1 cellular context compared by ENCODE assay signal in the genomic region with DNA sequence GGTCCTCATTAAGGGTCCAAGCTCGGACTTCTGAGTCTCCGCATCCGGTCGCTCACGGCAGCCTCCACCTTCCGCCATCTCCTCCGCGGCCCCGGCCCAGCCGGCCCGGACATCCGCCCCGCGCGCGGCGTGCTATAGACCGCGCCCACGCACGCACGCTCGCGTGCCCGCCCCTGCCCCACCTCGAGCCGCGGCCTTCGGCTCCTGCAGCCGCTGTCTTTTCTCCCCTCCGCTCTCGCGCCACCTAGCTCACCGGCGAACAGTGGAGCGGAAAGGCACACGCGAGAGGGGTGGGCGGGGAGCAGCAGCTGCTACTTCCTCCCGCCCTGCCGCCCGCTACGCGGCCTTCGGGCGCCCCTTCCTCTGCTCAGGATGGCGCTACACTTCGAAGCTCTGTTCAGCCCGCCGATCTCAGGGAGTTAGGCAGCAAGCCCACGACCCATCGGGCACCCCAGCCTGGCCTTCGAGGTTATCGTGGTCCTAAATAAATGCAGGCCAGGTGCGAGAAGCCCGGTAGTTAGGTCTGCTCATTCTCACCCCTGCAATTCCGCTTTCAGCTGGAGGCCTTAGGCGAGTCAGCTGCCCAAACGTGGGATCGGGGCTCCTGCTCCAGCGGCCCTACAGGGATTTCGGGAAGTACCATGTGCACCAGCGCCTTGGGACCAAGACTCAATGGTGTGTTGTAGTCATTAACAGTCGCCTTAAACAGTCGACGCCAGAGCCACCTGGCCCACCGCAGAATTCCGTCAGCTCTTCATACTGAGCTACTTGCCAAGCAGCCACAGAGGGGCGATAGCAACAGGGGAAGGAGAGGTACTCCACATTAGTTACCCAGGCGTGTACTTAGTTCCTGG.
TF ChIP-seq lines count a peak whose summit lies in the region.

A gene with protein sequence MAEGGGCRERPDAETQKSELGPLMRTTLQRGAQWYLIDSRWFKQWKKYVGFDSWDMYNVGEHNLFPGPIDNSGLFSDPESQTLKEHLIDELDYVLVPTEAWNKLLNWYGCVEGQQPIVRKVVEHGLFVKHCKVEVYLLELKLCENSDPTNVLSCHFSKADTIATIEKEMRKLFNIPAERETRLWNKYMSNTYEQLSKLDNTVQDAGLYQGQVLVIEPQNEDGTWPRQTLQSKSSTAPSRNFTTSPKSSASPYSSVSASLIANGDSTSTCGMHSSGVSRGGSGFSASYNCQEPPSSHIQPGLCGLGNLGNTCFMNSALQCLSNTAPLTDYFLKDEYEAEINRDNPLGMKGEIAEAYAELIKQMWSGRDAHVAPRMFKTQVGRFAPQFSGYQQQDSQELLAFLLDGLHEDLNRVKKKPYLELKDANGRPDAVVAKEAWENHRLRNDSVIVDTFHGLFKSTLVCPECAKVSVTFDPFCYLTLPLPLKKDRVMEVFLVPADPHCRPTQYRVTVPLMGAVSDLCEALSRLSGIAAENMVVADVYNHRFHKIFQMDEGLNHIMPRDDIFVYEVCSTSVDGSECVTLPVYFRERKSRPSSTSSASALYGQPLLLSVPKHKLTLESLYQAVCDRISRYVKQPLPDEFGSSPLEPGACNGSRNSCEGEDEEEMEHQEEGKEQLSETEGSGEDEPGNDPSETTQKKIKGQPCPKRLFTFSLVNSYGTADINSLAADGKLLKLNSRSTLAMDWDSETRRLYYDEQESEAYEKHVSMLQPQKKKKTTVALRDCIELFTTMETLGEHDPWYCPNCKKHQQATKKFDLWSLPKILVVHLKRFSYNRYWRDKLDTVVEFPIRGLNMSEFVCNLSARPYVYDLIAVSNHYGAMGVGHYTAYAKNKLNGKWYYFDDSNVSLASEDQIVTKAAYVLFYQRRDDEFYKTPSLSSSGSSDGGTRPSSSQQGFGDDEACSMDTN (minus strand): TSS at position 107 of the 854 bp plus-strand sequence. CDS start 29 bp downstream, at position 78.

TF ChIP-seq in K562, 482 proteins besides CTCF, POLR2A, EP300 and RAD21 (continued from another document and continues in another):
- TF ChIP-seq, protein P1, sequence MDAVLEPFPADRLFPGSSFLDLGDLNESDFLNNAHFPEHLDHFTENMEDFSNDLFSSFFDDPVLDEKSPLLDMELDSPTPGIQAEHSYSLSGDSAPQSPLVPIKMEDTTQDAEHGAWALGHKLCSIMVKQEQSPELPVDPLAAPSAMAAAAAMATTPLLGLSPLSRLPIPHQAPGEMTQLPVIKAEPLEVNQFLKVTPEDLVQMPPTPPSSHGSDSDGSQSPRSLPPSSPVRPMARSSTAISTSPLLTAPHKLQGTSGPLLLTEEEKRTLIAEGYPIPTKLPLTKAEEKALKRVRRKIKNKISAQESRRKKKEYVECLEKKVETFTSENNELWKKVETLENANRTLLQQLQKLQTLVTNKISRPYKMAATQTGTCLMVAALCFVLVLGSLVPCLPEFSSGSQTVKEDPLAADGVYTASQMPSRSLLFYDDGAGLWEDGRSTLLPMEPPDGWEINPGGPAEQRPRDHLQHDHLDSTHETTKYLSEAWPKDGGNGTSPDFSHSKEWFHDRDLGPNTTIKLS (IDR thresholded peaks at IDR 0.05; ENCODE audit: borderline replicate concordance, low read depth), result peak; percentile 73; the same call in 1 of the 2 replicates
- TF ChIP-seq, protein P2, sequence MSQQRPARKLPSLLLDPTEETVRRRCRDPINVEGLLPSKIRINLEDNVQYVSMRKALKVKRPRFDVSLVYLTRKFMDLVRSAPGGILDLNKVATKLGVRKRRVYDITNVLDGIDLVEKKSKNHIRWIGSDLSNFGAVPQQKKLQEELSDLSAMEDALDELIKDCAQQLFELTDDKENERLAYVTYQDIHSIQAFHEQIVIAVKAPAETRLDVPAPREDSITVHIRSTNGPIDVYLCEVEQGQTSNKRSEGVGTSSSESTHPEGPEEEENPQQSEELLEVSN (IDR thresholded peaks at IDR 0.05; ENCODE audit: borderline replicate concordance in 1 of 2, extremely low read depth in 1 of 2, insufficient read depth in 1 of 2, insufficient read length in 1 of 2, low read depth in 1 of 2, low read length in 1 of 2, poor library complexity in 1 of 2, severe bottlenecking in 1 of 2), result peak; percentile 97
- TF ChIP-seq ARNT (IDR thresholded peaks at IDR 0.05) (peak in 1 of 2 experiments; percentile 26; a peak in 1 of 4 replicates), SAFB (IDR thresholded peaks at IDR 0.05; ENCODE audit: borderline replicate concordance, low read depth, low read length) (peak; percentile 92), NR2C1 (IDR thresholded peaks at IDR 0.05) (no peak), NR2C1 (tag; IDR thresholded peaks at IDR 0.05) (0 out of 2 replicates have a peak, but pooled peaks have one; percentile 20), RBM17 (IDR thresholded peaks at IDR 0.05; ENCODE audit: borderline replicate concordance, low read depth, low read length) (no peak)
- TF ChIP-seq, protein P3, sequence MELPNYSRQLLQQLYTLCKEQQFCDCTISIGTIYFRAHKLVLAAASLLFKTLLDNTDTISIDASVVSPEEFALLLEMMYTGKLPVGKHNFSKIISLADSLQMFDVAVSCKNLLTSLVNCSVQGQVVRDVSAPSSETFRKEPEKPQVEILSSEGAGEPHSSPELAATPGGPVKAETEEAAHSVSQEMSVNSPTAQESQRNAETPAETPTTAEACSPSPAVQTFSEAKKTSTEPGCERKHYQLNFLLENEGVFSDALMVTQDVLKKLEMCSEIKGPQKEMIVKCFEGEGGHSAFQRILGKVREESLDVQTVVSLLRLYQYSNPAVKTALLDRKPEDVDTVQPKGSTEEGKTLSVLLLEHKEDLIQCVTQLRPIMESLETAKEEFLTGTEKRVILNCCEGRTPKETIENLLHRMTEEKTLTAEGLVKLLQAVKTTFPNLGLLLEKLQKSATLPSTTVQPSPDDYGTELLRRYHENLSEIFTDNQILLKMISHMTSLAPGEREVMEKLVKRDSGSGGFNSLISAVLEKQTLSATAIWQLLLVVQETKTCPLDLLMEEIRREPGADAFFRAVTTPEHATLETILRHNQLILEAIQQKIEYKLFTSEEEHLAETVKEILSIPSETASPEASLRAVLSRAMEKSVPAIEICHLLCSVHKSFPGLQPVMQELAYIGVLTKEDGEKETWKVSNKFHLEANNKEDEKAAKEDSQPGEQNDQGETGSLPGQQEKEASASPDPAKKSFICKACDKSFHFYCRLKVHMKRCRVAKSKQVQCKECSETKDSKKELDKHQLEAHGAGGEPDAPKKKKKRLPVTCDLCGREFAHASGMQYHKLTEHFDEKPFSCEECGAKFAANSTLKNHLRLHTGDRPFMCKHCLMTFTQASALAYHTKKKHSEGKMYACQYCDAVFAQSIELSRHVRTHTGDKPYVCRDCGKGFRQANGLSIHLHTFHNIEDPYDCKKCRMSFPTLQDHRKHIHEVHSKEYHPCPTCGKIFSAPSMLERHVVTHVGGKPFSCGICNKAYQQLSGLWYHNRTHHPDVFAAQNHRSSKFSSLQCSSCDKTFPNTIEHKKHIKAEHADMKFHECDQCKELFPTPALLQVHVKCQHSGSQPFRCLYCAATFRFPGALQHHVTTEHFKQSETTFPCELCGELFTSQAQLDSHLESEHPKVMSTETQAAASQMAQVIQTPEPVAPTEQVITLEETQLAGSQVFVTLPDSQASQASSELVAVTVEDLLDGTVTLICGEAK (IDR thresholded peaks at IDR 0.05), result peak; percentile 75
- TF ChIP-seq, protein P3 (CRISPR knock-in tag; IDR thresholded peaks at IDR 0.05), result no peak
- TF ChIP-seq, protein P4, sequence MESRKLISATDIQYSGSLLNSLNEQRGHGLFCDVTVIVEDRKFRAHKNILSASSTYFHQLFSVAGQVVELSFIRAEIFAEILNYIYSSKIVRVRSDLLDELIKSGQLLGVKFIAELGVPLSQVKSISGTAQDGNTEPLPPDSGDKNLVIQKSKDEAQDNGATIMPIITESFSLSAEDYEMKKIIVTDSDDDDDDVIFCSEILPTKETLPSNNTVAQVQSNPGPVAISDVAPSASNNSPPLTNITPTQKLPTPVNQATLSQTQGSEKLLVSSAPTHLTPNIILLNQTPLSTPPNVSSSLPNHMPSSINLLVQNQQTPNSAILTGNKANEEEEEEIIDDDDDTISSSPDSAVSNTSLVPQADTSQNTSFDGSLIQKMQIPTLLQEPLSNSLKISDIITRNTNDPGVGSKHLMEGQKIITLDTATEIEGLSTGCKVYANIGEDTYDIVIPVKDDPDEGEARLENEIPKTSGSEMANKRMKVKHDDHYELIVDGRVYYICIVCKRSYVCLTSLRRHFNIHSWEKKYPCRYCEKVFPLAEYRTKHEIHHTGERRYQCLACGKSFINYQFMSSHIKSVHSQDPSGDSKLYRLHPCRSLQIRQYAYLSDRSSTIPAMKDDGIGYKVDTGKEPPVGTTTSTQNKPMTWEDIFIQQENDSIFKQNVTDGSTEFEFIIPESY (CRISPR knock-in tag; IDR thresholded peaks at IDR 0.05), result peak; percentile 67
- TF ChIP-seq, protein P5, sequence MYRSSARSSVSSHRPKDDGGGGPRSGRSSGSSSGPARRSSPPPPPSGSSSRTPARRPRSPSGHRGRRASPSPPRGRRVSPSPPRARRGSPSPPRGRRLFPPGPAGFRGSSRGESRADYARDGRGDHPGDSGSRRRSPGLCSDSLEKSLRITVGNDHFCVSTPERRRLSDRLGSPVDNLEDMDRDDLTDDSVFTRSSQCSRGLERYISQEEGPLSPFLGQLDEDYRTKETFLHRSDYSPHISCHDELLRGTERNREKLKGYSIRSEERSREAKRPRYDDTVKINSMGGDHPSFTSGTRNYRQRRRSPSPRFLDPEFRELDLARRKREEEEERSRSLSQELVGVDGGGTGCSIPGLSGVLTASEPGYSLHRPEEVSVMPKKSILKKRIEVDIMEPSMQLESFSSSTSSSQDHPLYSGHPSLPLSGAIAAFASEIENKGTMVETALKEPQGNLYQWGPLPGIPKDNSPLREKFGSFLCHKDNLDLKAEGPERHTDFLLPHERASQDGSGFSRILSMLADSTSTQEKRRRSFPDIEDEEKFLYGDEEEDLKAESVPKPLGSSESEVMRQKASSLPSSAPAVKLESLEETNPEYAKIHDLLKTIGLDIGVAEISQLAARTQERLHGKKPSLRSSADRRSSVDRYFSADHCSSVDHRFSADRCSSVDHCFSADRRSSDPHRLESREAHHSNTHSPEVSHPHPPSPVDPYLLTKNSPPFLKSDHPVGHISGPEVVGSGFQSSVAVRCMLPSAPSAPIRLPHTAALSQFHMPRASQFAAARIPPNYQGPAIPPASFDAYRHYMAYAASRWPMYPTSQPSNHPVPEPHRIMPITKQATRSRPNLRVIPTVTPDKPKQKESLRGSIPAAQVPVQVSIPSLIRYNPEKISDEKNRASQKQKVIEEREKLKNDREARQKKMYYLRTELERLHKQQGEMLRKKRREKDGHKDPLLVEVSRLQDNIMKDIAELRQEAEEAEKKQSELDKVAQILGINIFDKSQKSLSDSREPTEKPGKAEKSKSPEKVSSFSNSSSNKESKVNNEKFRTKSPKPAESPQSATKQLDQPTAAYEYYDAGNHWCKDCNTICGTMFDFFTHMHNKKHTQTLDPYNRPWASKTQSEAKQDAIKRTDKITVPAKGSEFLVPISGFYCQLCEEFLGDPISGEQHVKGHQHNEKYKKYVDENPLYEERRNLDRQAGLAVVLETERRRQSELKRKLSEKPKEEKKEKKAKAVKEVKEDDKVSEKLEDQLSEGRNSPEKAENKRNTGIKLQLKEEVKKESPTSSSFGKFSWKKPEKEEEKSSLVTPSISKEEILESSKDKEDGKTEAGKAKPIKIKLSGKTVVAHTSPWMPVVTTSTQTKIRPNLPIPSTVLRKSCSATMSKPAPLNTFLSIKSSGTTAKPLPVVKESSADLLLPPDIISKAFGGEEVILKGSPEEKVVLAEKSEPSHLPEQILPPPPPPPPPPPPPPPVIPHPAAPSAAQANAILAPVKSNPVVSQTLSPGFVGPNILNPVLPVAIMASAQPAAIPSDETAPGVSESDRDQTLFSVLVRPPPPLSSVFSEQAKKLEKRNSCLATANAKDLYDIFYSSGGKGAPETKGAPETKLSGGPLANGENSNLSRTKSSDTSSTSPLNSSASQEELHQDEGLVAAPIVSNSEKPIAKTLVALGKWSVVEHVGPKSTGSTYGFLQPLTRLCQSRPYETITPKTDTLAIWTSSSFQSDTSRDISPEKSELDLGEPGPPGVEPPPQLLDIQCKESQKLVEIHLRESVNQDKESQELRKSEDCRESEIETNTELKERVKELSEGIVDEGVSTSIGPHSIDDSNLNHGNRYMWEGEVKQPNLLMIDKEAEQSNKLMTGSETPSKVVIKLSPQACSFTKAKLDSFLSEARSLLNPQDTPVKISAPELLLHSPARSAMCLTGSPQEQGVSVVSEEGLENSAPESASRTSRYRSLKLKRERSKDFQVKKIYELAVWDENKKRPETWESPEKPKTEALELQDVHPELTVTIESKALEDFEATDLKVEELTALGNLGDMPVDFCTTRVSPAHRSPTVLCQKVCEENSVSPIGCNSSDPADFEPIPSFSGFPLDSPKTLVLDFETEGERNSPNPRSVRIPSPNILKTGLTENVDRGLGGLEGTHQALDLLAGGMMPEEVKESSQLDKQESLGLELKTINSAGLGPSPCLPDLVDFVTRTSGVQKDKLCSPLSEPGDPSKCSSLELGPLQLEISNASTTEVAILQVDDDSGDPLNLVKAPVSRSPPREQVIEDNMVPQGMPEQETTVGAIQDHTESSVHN (IDR thresholded peaks at IDR 0.05; ENCODE audit: borderline replicate concordance in 1 of 2, low read depth in 1 of 2), result 0 out of 4 replicates have a peak, but pooled peaks of 1 of the 2 experiments have one; percentile 30
